20 cellular contexts compared by ENCODE assay signal in genomic region chr6:26514984-26515383, GRCh38. TPM values are rescaled to one million over a fixed set of nuclear protein-coding genes. Genes with fewer than 3 reads are reported as not detected.
A peak's percentile ranks its signal among the peaks of the same experiment; 100 is the strongest.
DNase-seq lines count a peak whose midpoint lies in the region; ATAC-seq and TF ChIP-seq lines count a peak whose summit lies in the region.
"Had no signal": no experiment of that assay in that cellular context is flagged by ENCODE, and none has a peak within 500 bp of the region (broad histone marks: within the 10 kb centered on the region; RNA-seq: fewer than 3 reads in every experiment).

No MANE protein-coding gene starts in this region.

- intact Hi-C loops in mucosa of descending colon (cut with DNase I, micrococcal nuclease) (no loop called here), spleen (cut with DNase I; ENCODE audit: low total_unique reads) (no loop called here)

- DNase-seq in DND-41, result no peak
- DNase-seq in choroid plexus epithelial cell (ENCODE audit: low read depth), result peak; percentile 51
- DNase-seq in mucosa of descending colon, result no peak
- no peak for DNase-seq in spleen
- DNase-seq in left lobe of liver (ENCODE audit: low spot score), result no peak
- no peak for DNase-seq in chondrocyte (ENCODE audit: low spot score)
- DNase-seq: C1 segment of cervical spinal cord; CD8-positive, alpha-beta memory T cell; H9; KG1; NCI-H146; NCI-H2029 treated with DMSO at 0.1 percent for 48 hours; NCI-H2171; NCI-H526 treated with DMSO at 0.1 percent for 48 hours; Right ventricle myocardium superior had no signal

- no peak overlapping the region for H3K4me2 ChIP-seq in DND-41 (ENCODE audit: insufficient read depth, low read length)
- no peak overlapping the region for H3K4me2 ChIP-seq in Loucy (ENCODE audit: low read depth, low read length, poor library complexity, severe bottlenecking)

- 0 out of 2 replicates have a peak overlapping the region, but pooled peaks have one; percentile 44 for H2AFZ ChIP-seq in DND-41 (ENCODE audit: low read depth, low read length)
- peak overlapping the region; percentile 56; the same call in 1 of the 2 replicates for H2AFZ ChIP-seq in Loucy (ENCODE audit: low read length)

- H3K27ac ChIP-seq in DND-41 (ENCODE audit: low read length) (no peak overlapping the region), spleen (no peak overlapping the region)
- H3K27ac ChIP-seq: SK-N-MC had no signal

- 86 to 98% (median 94%) methylated on average over 2 of the region's 2 CpGs for WGBS in spleen, 5 donors

- no peak for TF ChIP-seq POLR2A in spleen (IDR thresholded peaks at IDR 0.05)

- H3K9me3 ChIP-seq in DND-41 (ENCODE audit: insufficient read depth, low read length, severe bottlenecking) (no peaks in the 10 kb centered on the region), Loucy (ENCODE audit: insufficient read depth, low read depth, low read length) (no peaks in the 10 kb centered on the region), mucosa of descending colon (no peaks in the 10 kb centered on the region), spleen (no peaks in the 10 kb centered on the region)

- H3K36me3 Mint-ChIP-seq in chondrocyte (ENCODE audit: low read depth), result no peaks in the 10 kb centered on the region
- H3K36me3 Mint-ChIP-seq: CD8-positive, alpha-beta memory T cell had no signal

- H4K20me1 ChIP-seq in DND-41 (ENCODE audit: insufficient read depth, low read length) (no peaks in the 10 kb centered on the region), Loucy (ENCODE audit: insufficient read depth, low read length, poor library complexity, severe bottlenecking) (no peaks in the 10 kb centered on the region)

- no peaks in the 10 kb centered on the region for H3K9me2 ChIP-seq in Loucy (replicated peaks; ENCODE audit: low read depth, low read length)

- H3K36me3 ChIP-seq in DND-41 (ENCODE audit: insufficient read depth, low read length) (no peaks in the 10 kb centered on the region), Loucy (ENCODE audit: insufficient read depth, low read length) (no peaks in the 10 kb centered on the region), mucosa of descending colon (ENCODE audit: low read depth) (no peaks in the 10 kb centered on the region), spleen (no peaks in the 10 kb centered on the region)

- H3K9me3 Mint-ChIP-seq in chondrocyte (ENCODE audit: low read depth), result no peaks in the 10 kb centered on the region
- H3K9me3 Mint-ChIP-seq: CD8-positive, alpha-beta memory T cell; H9 had no signal

- H3K27me3 ChIP-seq in DND-41 (ENCODE audit: insufficient read depth, low read length, poor library complexity) (no peaks in the 10 kb centered on the region), Loucy (ENCODE audit: insufficient read depth, low read length, poor library complexity, severe bottlenecking) (no peaks in the 10 kb centered on the region), spleen (replicated peaks in 1 of 7) (no peaks in the 10 kb centered on the region)

- peaks cover 3% of the 10 kb centered on the region for H3K4me1 ChIP-seq in DND-41 (ENCODE audit: insufficient read depth, low read length)
- H3K4me1 ChIP-seq in Loucy (ENCODE audit: insufficient read depth, low read length, poor library complexity, severe bottlenecking), result peaks cover 1% of the 10 kb centered on the region
- peaks cover under 1% of the 10 kb centered on the region for H3K4me1 ChIP-seq in mucosa of descending colon (ENCODE audit: low read depth)
- peaks cover 0 to 3% (median under 1%) of the 10 kb centered on the region in 6 donors for H3K4me1 ChIP-seq in spleen

- no peaks in the 10 kb centered on the region for H3K79me2 ChIP-seq in DND-41 (ENCODE audit: insufficient read depth, low read length)
- no peaks in the 10 kb centered on the region for H3K79me2 ChIP-seq in Loucy (ENCODE audit: insufficient read depth, low read length)

- no peak for TF ChIP-seq CTCF in DND-41 (IDR thresholded peaks at IDR 0.05; ENCODE audit: borderline replicate concordance, extremely low read depth, low read length, poor library complexity, severe bottlenecking)
- TF ChIP-seq CTCF in Loucy (conservative IDR thresholded peaks at IDR 0.05; ENCODE audit: low read length), result no peak
- no peak for TF ChIP-seq CTCF in choroid plexus epithelial cell (conservative IDR thresholded peaks at IDR 0.05; ENCODE audit: low read depth, low read length)
- no peak for TF ChIP-seq CTCF in mucosa of descending colon (IDR thresholded peaks at IDR 0.05)
- no peak for TF ChIP-seq CTCF in spleen (IDR thresholded peaks at IDR 0.05 in 8 of 11, conservative IDR thresholded peaks at IDR 0.05 in 3 of 11)
- TF ChIP-seq CTCF in chondrocyte (IDR thresholded peaks at IDR 0.05), result no peak

- no peak overlapping the region for H3K27ac Mint-ChIP-seq in chondrocyte (ENCODE audit: unreplicated experiment)
- H3K27ac Mint-ChIP-seq: CD8-positive, alpha-beta memory T cell; H9 had no signal

- no peak overlapping the region for H3K4me3 Mint-ChIP-seq in chondrocyte (ENCODE audit: unreplicated experiment)
- H3K4me3 Mint-ChIP-seq: CD8-positive, alpha-beta memory T cell; H9 had no signal

- H3F3A ChIP-seq in Loucy (ENCODE audit: low read depth), result no peaks in the 10 kb centered on the region

- H3K27me3 Mint-ChIP-seq in chondrocyte (ENCODE audit: low read depth), result no peaks in the 10 kb centered on the region

- H3K4me3 ChIP-seq in DND-41 (ENCODE audit: low read depth in 1 of 2, low read length in 2 of 2) (no peak overlapping the region), Loucy (ENCODE audit: low read length, poor library complexity, severe bottlenecking) (no peak overlapping the region), choroid plexus epithelial cell (ENCODE audit: low read depth, low read length) (no peak overlapping the region), mucosa of descending colon (no peak overlapping the region), spleen (no peak overlapping the region)
- H3K4me3 ChIP-seq: SK-N-MC had no signal

- ATAC-seq in DND-41 (ENCODE audit: insufficient read depth, low read depth), result no peak
- ATAC-seq in mucosa of descending colon, result peak; percentile 26
- ATAC-seq in HG03280 (IDR thresholded peaks at IDR 0.05; ENCODE audit: unreplicated experiment), result no peak
- ATAC-seq in left lobe of liver, result no peak

- H3K4me1 Mint-ChIP-seq in chondrocyte (ENCODE audit: low read depth), result no peaks in the 10 kb centered on the region

- no peak overlapping the region for H3K9ac ChIP-seq in DND-41 (ENCODE audit: low read depth, low read length)
- no peak overlapping the region for H3K9ac ChIP-seq in Loucy (ENCODE audit: low read depth, low read length, poor library complexity, severe bottlenecking)

RNA-seq across cellular contexts. Expression of gene BTN1A1, which starts 14.9 kb away (rescaled TPM):
- total RNA-seq in mucosa of descending colon (not detected), spleen (1 to 10 TPM in 1 of 7 donors, under 1 TPM in 6; 0.23 to 1.1 (median 0.32) TPM), left lobe of liver (not detected), chondrocyte (not detected in 3 replicates)
- under 1 TPM; 0.33 to 0.58 (median 0.39) TPM for polyA plus RNA-seq in spleen
- total RNA-seq: A673, MCF 10A, Right ventricle myocardium superior had no signal
- polyA plus RNA-seq: CD8-positive, alpha-beta memory T cell had no signal

RNA-seq across cellular contexts. Expression of gene HMGN4, which starts 23.2 kb away (rescaled TPM):
- total RNA-seq in mucosa of descending colon, result 10 to 100 TPM; 58.6 to 76.0 (median 68.2) TPM
- total RNA-seq in spleen, result 10 to 100 TPM; 47.2 to 68.4 (median 58.2) TPM
- 10 to 100 TPM; 33.3 to 52.0 (median 51.4) TPM for polyA plus RNA-seq in spleen
- 4.7 TPM for total RNA-seq in left lobe of liver
- total RNA-seq in chondrocyte, result 44.7 to 50.1 TPM (median 47.3 TPM) in 3 replicates

RNA-seq across cellular contexts. Expression of gene BTN2A1, which starts 57.2 kb away (rescaled TPM):
- total RNA-seq in mucosa of descending colon (10 to 100 TPM; 26.1 to 37.7 (median 29.1) TPM), spleen (10 to 100 TPM; 31.7 to 50.8 (median 41.4) TPM), left lobe of liver (5.0 TPM), chondrocyte (28.3 to 33.6 TPM (median 33.3 TPM) in 3 replicates)
- 10 to 100 TPM; 17.0 to 31.4 (median 29.8) TPM for polyA plus RNA-seq in spleen
